Comparison of ENCODE assay signal across 8 cellular contexts in the genomic region with DNA sequence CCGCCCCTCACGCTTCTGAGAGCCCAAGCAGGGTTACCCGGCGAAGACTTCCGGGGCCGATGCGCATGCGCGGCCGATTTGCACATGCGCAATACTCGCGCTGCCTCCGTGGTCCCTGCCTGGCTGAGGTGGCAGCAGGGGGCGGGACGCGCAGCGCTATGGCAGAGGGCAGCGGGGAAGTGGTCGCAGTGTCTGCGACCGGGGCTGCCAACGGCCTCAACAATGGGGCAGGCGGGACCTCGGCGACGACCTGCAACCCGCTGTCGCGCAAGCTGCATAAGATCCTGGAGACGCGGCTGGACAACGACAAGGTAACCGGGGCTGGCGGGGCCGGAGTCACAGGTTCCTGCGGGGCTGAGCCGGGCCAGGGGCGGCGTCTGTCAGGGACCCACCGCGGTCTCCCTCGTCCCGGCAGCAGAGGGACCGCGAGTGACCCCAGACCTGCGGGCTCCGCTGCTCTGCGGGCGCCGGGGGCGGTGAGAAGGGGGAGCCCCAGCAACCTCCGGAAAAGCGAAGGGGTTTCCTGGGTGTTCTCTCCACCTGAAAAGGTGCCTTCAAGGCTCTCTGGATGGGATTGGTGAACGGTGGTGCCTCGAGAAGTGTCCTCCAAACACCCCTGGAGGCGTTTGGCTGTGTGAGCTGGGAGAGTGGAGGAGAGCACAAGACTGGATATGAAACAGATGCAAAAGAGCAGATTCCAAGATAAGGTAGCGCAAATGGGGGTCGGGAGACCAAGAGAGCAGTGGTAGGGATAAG. TPM values are rescaled to one million over a fixed set of nuclear protein-coding genes. Genes with fewer than 3 reads are reported as not detected.
DNase-seq lines count a peak whose midpoint lies in the region; TF ChIP-seq lines count a peak whose summit lies in the region.

COG6 (plus strand) TSS at position 94 of the 756 bp plus-strand sequence; CDS start at position 159, 65 bp downstream.

- H3K4me3 Mint-ChIP-seq in HFFc6 (peak within 1 kb of the TSS; percentile 94), glutamatergic neuron (ENCODE audit: unreplicated experiment) (peak within 1 kb of the TSS; percentile 98)
- H3K4me3 Mint-ChIP-seq in activated naive CD4-positive, alpha-beta T cell treated with anti-CD3 and anti-CD28 coated beads, Interleukin-2, amount 50 U/mL, for 24 hours: peak within 1 kb of the TSS; percentile 98

- H3K9me3 ChIP-seq in SK-N-MC (ENCODE audit: low read depth, low read length) (no peaks in the 10 kb centered on the region), osteoblast (ENCODE audit: low read depth, low read length) (no peaks in the 10 kb centered on the region), testis (no peaks in the 10 kb centered on the region)

- 0 to 1% methylated on average over 33 to 49 of the region's 59 CpGs for WGBS in testis, 2 donors

- H3K27ac Mint-ChIP-seq in HFFc6 (peak within 1 kb of the TSS; percentile 69), glutamatergic neuron (ENCODE audit: unreplicated experiment) (peak within 1 kb of the TSS; percentile 10)
- peak within 1 kb of the TSS; percentile 96 for H3K27ac Mint-ChIP-seq in activated naive CD4-positive, alpha-beta T cell treated with anti-CD3 and anti-CD28 coated beads, Interleukin-2, amount 50 U/mL, for 24 hours

- peaks cover 12% of the 10 kb centered on the region for H3K36me3 ChIP-seq in SK-N-MC (ENCODE audit: insufficient read depth, low read length)
- peaks cover 8% of the 10 kb centered on the region for H3K36me3 ChIP-seq in osteoblast (ENCODE audit: insufficient read depth, low read length)
- H3K36me3 ChIP-seq in testis (ENCODE audit: low read depth, missing control alignments): no peaks in the 10 kb centered on the region

- H3K4me1 ChIP-seq in osteoblast (ENCODE audit: insufficient read depth, low read length) (peaks cover 9% of the 10 kb centered on the region), testis (peaks cover 6% of the 10 kb centered on the region)

- peaks cover 10% of the 10 kb centered on the region for H4K20me1 ChIP-seq in osteoblast (ENCODE audit: insufficient read depth, low read length)

- TF ChIP-seq POLR2A in GM10847 (IDR thresholded peaks at IDR 0.05; ENCODE audit: extremely low read depth, insufficient read length) (peak; percentile 74), testis (IDR thresholded peaks at IDR 0.05) (no peak)

- H3K79me2 ChIP-seq in osteoblast (ENCODE audit: insufficient read depth, low read length): peaks cover 41% of the 10 kb centered on the region

- H3K27ac ChIP-seq in SK-N-MC (no peak within 1 kb of the TSS), osteoblast (ENCODE audit: low read depth, low read length) (peak within 1 kb of the TSS; percentile 40), testis (peak within 1 kb of the TSS; percentile 61 to 79)

- H2AFZ ChIP-seq in osteoblast (ENCODE audit: low read length): peak within 1 kb of the TSS; percentile 93

- peak within 1 kb of the TSS; percentile 91 for H3K4me2 ChIP-seq in osteoblast (ENCODE audit: insufficient read depth, low read length)

- H3K9ac ChIP-seq in SK-N-MC (ENCODE audit: insufficient read length): peak within 1 kb of the TSS; percentile 85

- no peaks in the 10 kb centered on the region for H3K27me3 ChIP-seq in osteoblast (ENCODE audit: insufficient read depth, low read length)
- no peaks in the 10 kb centered on the region for H3K27me3 ChIP-seq in testis

- H3K4me3 ChIP-seq in SK-N-MC (peak within 1 kb of the TSS; percentile 82), osteoblast (ENCODE audit: insufficient read depth, low read length) (peak within 1 kb of the TSS; percentile 89), testis (peak within 1 kb of the TSS; percentile 84 to 97)

- intact Hi-C loops in testis (cut with DNase I; ENCODE audit: low total_unique reads): no loop called here

- H3K9me3 Mint-ChIP-seq in HFFc6: no peaks in the 10 kb centered on the region
- H3K9me3 Mint-ChIP-seq in activated naive CD4-positive, alpha-beta T cell treated with anti-CD3 and anti-CD28 coated beads, Interleukin-2, amount 50 U/mL, for 24 hours: peaks cover 6% of the 10 kb centered on the region
- H3K9me3 Mint-ChIP-seq in glutamatergic neuron (ENCODE audit: unreplicated experiment): peaks cover 5% of the 10 kb centered on the region

- peak; percentile 37; the same call in 1 of the 2 replicates for TF ChIP-seq CTCF in HFFc6 (IDR thresholded peaks at IDR 0.05)
- no peak for TF ChIP-seq CTCF in glutamatergic neuron (IDR thresholded peaks at IDR 0.05; ENCODE audit: partially characterized antibody, unreplicated experiment)
- no peak for TF ChIP-seq CTCF in osteoblast (IDR thresholded peaks at IDR 0.05; ENCODE audit: extremely low read depth, low read depth, low read length)
- TF ChIP-seq CTCF in testis (IDR thresholded peaks at IDR 0.05): peak in 1 of 3 experiments; percentile 15

- peaks cover 22% of the 10 kb centered on the region for H3K4me1 Mint-ChIP-seq in HFFc6 (ENCODE audit: low read depth)
- peaks cover 43% of the 10 kb centered on the region for H3K4me1 Mint-ChIP-seq in activated naive CD4-positive, alpha-beta T cell treated with anti-CD3 and anti-CD28 coated beads, Interleukin-2, amount 50 U/mL, for 24 hours
- H3K4me1 Mint-ChIP-seq in glutamatergic neuron (ENCODE audit: low read depth, unreplicated experiment): peaks cover 1% of the 10 kb centered on the region

- DNase-seq in HFFc6: peak; percentile 72
- DNase-seq in NAMALWA (ENCODE audit: low spot score): peak; percentile 93
- DNase-seq in SK-N-MC (ENCODE audit: low read depth, low spot score): peak; percentile 39
- peak; percentile 95 for DNase-seq in glutamatergic neuron
- peak; percentile 95 for DNase-seq in osteoblast (ENCODE audit: insufficient read length, low spot score, missing footprints)
- DNase-seq in testis: peak; percentile 93

- no peaks in the 10 kb centered on the region for H3K36me3 Mint-ChIP-seq in HFFc6 (ENCODE audit: low read depth)
- H3K36me3 Mint-ChIP-seq in activated naive CD4-positive, alpha-beta T cell treated with anti-CD3 and anti-CD28 coated beads, Interleukin-2, amount 50 U/mL, for 24 hours: peaks cover 2% of the 10 kb centered on the region
- no peaks in the 10 kb centered on the region for H3K36me3 Mint-ChIP-seq in glutamatergic neuron (ENCODE audit: unreplicated experiment)

- no peaks in the 10 kb centered on the region for H3K27me3 Mint-ChIP-seq in HFFc6 (ENCODE audit: insufficient read depth)
- no peaks in the 10 kb centered on the region for H3K27me3 Mint-ChIP-seq in activated naive CD4-positive, alpha-beta T cell treated with anti-CD3 and anti-CD28 coated beads, Interleukin-2, amount 50 U/mL, for 24 hours
- peaks cover 8% of the 10 kb centered on the region for H3K27me3 Mint-ChIP-seq in glutamatergic neuron (ENCODE audit: unreplicated experiment)

RNA-seq across cellular contexts. Expression of gene COG6, which starts in this region (rescaled TPM):
- total RNA-seq in HFFc6 (2021; fragmentation: NEBNext Ultra II Directional; extraction: Animal tissue kit (Norgen Biotek cat#: 25700)): 10 to 100 TPM; 43.1 to 56.0 (median 47.2) TPM
- total RNA-seq in glutamatergic neuron (ENCODE audit: unreplicated experiment) (25.5 TPM), osteoblast (36.2 and 44.5 TPM in 2 replicates), testis (10 to 100 TPM; 47.8 to 50.7 TPM)
- polyA plus RNA-seq in testis (ENCODE audit: insufficient read depth, low read depth, low replicate concordance): 32.0 TPM

Comparison
In these comparisons a context has a peak if more than half of its experiments do, and no peak if none do; other contexts are left out.
1. DNase-seq: peak in every context shown above with its lines; median percentile 95 in glutamatergic neuron; 95 in osteoblast; 93 in NAMALWA; 93 in testis; 72 in HFFc6; 39 in SK-N-MC.
2. H3K27ac Mint-ChIP-seq: peak in every context shown above with its lines; median percentile 96 in activated naive CD4-positive, alpha-beta T cell treated with anti-CD3 and anti-CD28 coated beads, Interleukin-2, amount 50 U/mL, for 24 hours; 69 in HFFc6; 10 in glutamatergic neuron.